1 cellular context compared by ENCODE assay signal in genomic region chr18:79988079-79988924, GRCh38.
TF ChIP-seq lines count a peak whose summit lies in the region.

Gene TXNL4A (minus strand): TSS chr18:79988563. CDS start chr18:79988392, 171 bp downstream.

TF ChIP-seq in K562, 482 proteins besides CTCF, POLR2A, EP300 and RAD21 (continued from another document):
- no peak for TF ChIP-seq REST (CRISPR knock-in tag; IDR thresholded peaks at IDR 0.05; ENCODE audit: low read depth)
- peak in 1 of 2 experiments; percentile 36; a peak in 1 of 4 replicates for TF ChIP-seq NONO (IDR thresholded peaks at IDR 0.05; ENCODE audit: low read depth in 2 of 2, low read length in 1 of 2)
- peak; percentile 91 for TF ChIP-seq EGR1 (conservative IDR thresholded peaks at IDR 0.05)
- no peak for TF ChIP-seq ZNF785 (CRISPR knock-in tag; IDR thresholded peaks at IDR 0.05)
- peak; percentile 51; the same call in 1 of the 2 replicates for TF ChIP-seq NR1H2 (CRISPR knock-in tag; IDR thresholded peaks at IDR 0.05)
- TF ChIP-seq ZNF3 (CRISPR knock-in tag; IDR thresholded peaks at IDR 0.05) = no peak
- no peak for TF ChIP-seq MCM3 (IDR thresholded peaks at IDR 0.05)
